Comparison of ENCODE assay signal across 8 cellular contexts in genomic region chr7:30800785-30801252, GRCh38. TPM values are rescaled to one million over a fixed set of nuclear protein-coding genes. Genes with fewer than 3 reads are reported as not detected.
A peak's percentile ranks its signal among the peaks of the same experiment; 100 is the strongest.
DNase-seq lines count a peak whose midpoint lies in the region; ATAC-seq and TF ChIP-seq lines count a peak whose summit lies in the region.

No MANE protein-coding gene starts in this region.

- H3K27me3 Mint-ChIP-seq in MCF 10A (ENCODE audit: insufficient read depth, unreplicated experiment), result no peaks in the 10 kb centered on the region

- CTCF ChIA-PET in MCF 10A (lab: Yijun Ruan, JAX), result interaction anchor here (0.6 to 2.1 kb wide), 15 partner anchors 9 to 335 kb away, joined by 3 to 27 read pairs (median 3); no protein-coding TSS in a partner anchor

- peaks cover 43% of the 10 kb centered on the region for H3K4me1 Mint-ChIP-seq in MCF 10A (ENCODE audit: insufficient read depth, unreplicated experiment)

- no peak overlapping the region for H3K4me3 Mint-ChIP-seq in MCF 10A (ENCODE audit: unreplicated experiment)

- no peaks in the 10 kb centered on the region for H3K9me3 Mint-ChIP-seq in MCF 10A (ENCODE audit: unreplicated experiment)

- peak; percentile 80 for TF ChIP-seq CTCF in MCF 10A (IDR thresholded peaks at IDR 0.05; ENCODE audit: unreplicated experiment)

- intact Hi-C loops in MCF 10A (cut with micrococcal nuclease), result loop anchor here (1.0 kb wide), 2 partner anchors 61 to 177 kb away; no protein-coding TSS in a partner anchor

- DNase-seq in D341Med (ENCODE audit: low spot score) (peak; percentile 76), OCI-M2 (lab: John Stamatoyannopoulos, UW; ENCODE audit: unreplicated experiment) (peak; percentile 52), MCF 10A (ENCODE audit: unreplicated experiment) (peak; percentile 80), iPS-NIHi7 (ENCODE audit: extremely low spot score) (peak; percentile 84)
- peak; percentile 67 for DNase-seq in Jurkat, Clone E6-1 (ENCODE audit: low read depth, low spot score)
- DNase-seq in stimulated activated CD4-positive, alpha-beta T cell treated with anti-CD3 and anti-CD28 coated beads, Interleukin-2, amount 100 ng/mL, for 48 hours, result peak; percentile 2 to 7

- POLR2A ChIA-PET in MCF 10A (lab: Yijun Ruan, JAX), result no interaction called here

- no TSS peak for BruUV-seq in MCF 10A (replicated peaks; lab: Mats Ljungman, UMichigan)

- ATAC-seq in GM19324 (IDR thresholded peaks at IDR 0.05; ENCODE audit: low FRiP score, unreplicated experiment) (peak; percentile 26), GM21381 (IDR thresholded peaks at IDR 0.05; ENCODE audit: unreplicated experiment) (no peak)

- no peak overlapping the region; the same call in 1 of the 2 replicates for H3K4me3 ChIP-seq in Jurkat, Clone E6-1 (ENCODE audit: low read length)

- H3K36me3 Mint-ChIP-seq in MCF 10A (ENCODE audit: insufficient read depth, unreplicated experiment), result peaks cover 19% of the 10 kb centered on the region

- H3K27ac Mint-ChIP-seq in MCF 10A (ENCODE audit: low read depth, unreplicated experiment), result no peak overlapping the region

RNA-seq across cellular contexts. Expression of gene MINDY4, which starts 29.6 kb away (rescaled TPM):
- 2.0 TPM for polyA plus RNA-seq in Jurkat, Clone E6-1 (2012; ENCODE audit: insufficient read depth, insufficient read length)
- 9.2 and 12.4 TPM in 2 replicates for total RNA-seq in MCF 10A (2022)

RNA-seq across cellular contexts. Expression of gene INMT, which starts 48.9 kb away (rescaled TPM):
- polyA plus RNA-seq in Jurkat, Clone E6-1 (2012; ENCODE audit: insufficient read depth, insufficient read length), result not detected
- total RNA-seq in MCF 10A (2022), result not detected in 2 replicates

Comparison
In these comparisons a context has a peak if more than half of its experiments do, and no peak if none do; other contexts are left out.
1. DNase-seq: peak in every context shown above with its lines; median percentile 84 in iPS-NIHi7; 80 in MCF 10A; 76 in D341Med; 67 in Jurkat, Clone E6-1; 52 in OCI-M2; 4 in stimulated activated CD4-positive, alpha-beta T cell treated with anti-CD3 and anti-CD28 coated beads, Interleukin-2, amount 100 ng/mL, for 48 hours.